In genomic region chr2:20496477-20496876, GRCh38 we compare ENCODE assay signal across 18 cellular contexts. TPM values are rescaled to one million over a fixed set of nuclear protein-coding genes. Genes with fewer than 3 reads are reported as not detected.
DNase-seq lines count a peak whose midpoint lies in the region; ATAC-seq and TF ChIP-seq lines count a peak whose summit lies in the region.
"Had no signal": no experiment of that assay in that cellular context is flagged by ENCODE, and none has a peak within 500 bp of the region (broad histone marks: within the 10 kb centered on the region; RNA-seq: fewer than 3 reads in every experiment).

No MANE protein-coding gene starts in this region.

- peak overlapping the region; percentile 44 for H3K18ac ChIP-seq in neuronal stem cell (ENCODE audit: low read length)

- in situ Hi-C loops in mammary epithelial cell (cut with MboI; ENCODE audit: low sequenced_read_pairs in 2 of 2) (no loop called here), KBM-7 (cut with MboI; ENCODE audit: low pct_unique_long_range_greater_than_20kb, low sequenced_read_pairs) (no loop called here)

- H3K4me1 ChIP-seq in ACC112 (ENCODE audit: control insufficient read depth, insufficient read depth, low read length, unreplicated experiment) (peaks cover 41% of the 10 kb centered on the region), mammary epithelial cell (ENCODE audit: insufficient read depth, low read length) (peaks cover 19% of the 10 kb centered on the region), neuronal stem cell (ENCODE audit: control insufficient read depth in 2 of 2, insufficient read depth in 1 of 2, low read depth in 1 of 2, low read length in 2 of 2) (peaks cover 10 to 22% of the 10 kb centered on the region in 2 donors)

- no peak overlapping the region for H2BK5ac ChIP-seq in neuronal stem cell (ENCODE audit: low read length)

- H2BK12ac ChIP-seq in neuronal stem cell (ENCODE audit: low read length), result no peak overlapping the region

- no peak overlapping the region for H2BK15ac ChIP-seq in neuronal stem cell (ENCODE audit: low read length)

- intact Hi-C loops in mammary epithelial cell (cut with micrococcal nuclease), result no loop called here
- intact Hi-C loops in cardiac septum (cut with DNase I), result no loop called here

- no TSS peak for BruUV-seq in mammary epithelial cell (replicated peaks; lab: Mats Ljungman, UMichigan)

- no peak overlapping the region for H3K4me2 ChIP-seq in mammary epithelial cell (ENCODE audit: insufficient read depth, low read depth, low read length)
- no peak overlapping the region for H3K4me2 ChIP-seq in neuronal stem cell (ENCODE audit: insufficient read depth, low read length, poor library complexity, severe bottlenecking)

- H4K8ac ChIP-seq in neuronal stem cell (ENCODE audit: low read depth, low read length), result no peak overlapping the region

- no peak for TF ChIP-seq CTCF in mammary epithelial cell (conservative IDR thresholded peaks at IDR 0.05 in 1 of 2, IDR thresholded peaks at IDR 0.05 in 1 of 2; ENCODE audit: extremely low read depth in 1 of 2, insufficient read depth in 1 of 2, low read depth in 1 of 2, low read length in 2 of 2)

- H3K9me3 ChIP-seq in mammary epithelial cell (replicated peaks; ENCODE audit: insufficient read depth, low read length) (no peaks in the 10 kb centered on the region), neuronal stem cell (replicated peaks in 1 of 2; ENCODE audit: control insufficient read depth in 2 of 2, insufficient read depth in 1 of 2, low read depth in 1 of 2, low read length in 2 of 2) (no peaks in the 10 kb centered on the region)
- H3K9me3 ChIP-seq: right atrium auricular region had no signal

- no peaks in the 10 kb centered on the region for H3K27me3 ChIP-seq in ACC112 (ENCODE audit: insufficient read depth, low read length)
- no peaks in the 10 kb centered on the region for H3K27me3 ChIP-seq in mammary epithelial cell (ENCODE audit: insufficient read depth, low read length)
- no peaks in the 10 kb centered on the region for H3K27me3 ChIP-seq in neuronal stem cell (ENCODE audit: control insufficient read depth in 3 of 3, insufficient read depth in 3 of 3, low read depth in 1 of 3, low read length in 3 of 3)
- H3K27me3 ChIP-seq: right atrium auricular region had no signal

- H3K36me3 ChIP-seq in ACC112 (ENCODE audit: insufficient read depth, low read length) (no peaks in the 10 kb centered on the region), mammary epithelial cell (ENCODE audit: insufficient read depth, low read length) (no peaks in the 10 kb centered on the region), neuronal stem cell (replicated peaks in 1 of 2; ENCODE audit: control insufficient read depth in 2 of 2, insufficient read depth in 2 of 2, low read length in 2 of 2) (no peaks in the 10 kb centered on the region)
- H3K36me3 ChIP-seq: right atrium auricular region had no signal

- H3K4ac ChIP-seq in neuronal stem cell (ENCODE audit: low read length), result no peak overlapping the region

- CTCF ChIA-PET in mammary epithelial cell (lab: Charles Lee; ENCODE audit: low non-redundant PET), result interaction anchor here (0.6 kb wide), 1 partner anchor 24 kb away, joined by 6 read pairs; no protein-coding TSS in a partner anchor

- WGBS in mammary epithelial cell (ENCODE audit: low coverage, missing lambda C conversion rate), result 54% methylated on average over 5 of the region's 7 CpGs
- no CpG with 5 or more reads among the region's 7 CpGs for WGBS in neuronal stem cell (ENCODE audit: extremely low coverage in 2 of 2, insufficient read length in 2 of 2, insufficient replicate concordance in 1 of 2), 2 donors

- H4K20me1 ChIP-seq in mammary epithelial cell (ENCODE audit: insufficient read depth, low read length), result no peaks in the 10 kb centered on the region

- H4K91ac ChIP-seq in neuronal stem cell (ENCODE audit: low read depth, low read length, poor library complexity), result no peak overlapping the region

- H3K23ac ChIP-seq in neuronal stem cell (ENCODE audit: low read depth, low read length, poor library complexity), result no peak overlapping the region

- H2BK120ac ChIP-seq in neuronal stem cell (ENCODE audit: low read depth, low read length), result peak overlapping the region; percentile 64

- H3K9ac ChIP-seq in mammary epithelial cell (ENCODE audit: insufficient read depth, low read length), result no peak overlapping the region
- no peak overlapping the region for H3K9ac ChIP-seq in neuronal stem cell (ENCODE audit: low read depth, low read length, poor library complexity)

- H3K14ac ChIP-seq in neuronal stem cell (ENCODE audit: low read length), result peak overlapping the region; percentile 31

- dilution Hi-C loops in mammary epithelial cell (cut with HindIII; ENCODE audit: low sequenced_read_pairs), result no loop called here

- peak overlapping the region; percentile 86 for H2AK5ac ChIP-seq in neuronal stem cell (ENCODE audit: low read depth, low read length)

- DNase-seq in M059J (ENCODE audit: low read depth) (peak; percentile 88), mammary epithelial cell (no peak), neuronal stem cell (ENCODE audit: low spot score) (no peak), NCI-H1105 (lab: John Stamatoyannopoulos, UW) (no peak), KBM-7 (no peak), cardiac septum (ENCODE audit: low spot score) (no peak)
- DNase-seq: activated effector memory CD4-positive, alpha-beta T cell treated with Interleukin-2 at 50 U/mL for 16 hours; amygdala; COR-L47; GOT3; left ventricle myocardium superior; naive B cell; NCI-H2227 treated with DMSO at 0.1 percent for 48 hours; stimulated activated CD4-positive, alpha-beta T cell treated with anti-CD3 and anti-CD28 coated beads, Interleukin-2, amount 100 ng/mL, for 48 hours had no signal

- H3K79me2 ChIP-seq in ACC112 (ENCODE audit: control insufficient read depth, insufficient read depth, low read length, unreplicated experiment) (no peaks in the 10 kb centered on the region), mammary epithelial cell (ENCODE audit: insufficient read depth, low read length) (no peaks in the 10 kb centered on the region)

- no peak for ATAC-seq in GM18907 (IDR thresholded peaks at IDR 0.05; ENCODE audit: unreplicated experiment)
- ATAC-seq: activated CD4-positive, CD25-positive, alpha-beta regulatory T cell treated with anti-CD3 and anti-CD28 coated beads, Interleukin-2, amount 50 U/mL, for 24 hours had no signal

- H3K4me3 ChIP-seq in ACC112 (ENCODE audit: low read depth, low read length), result no peak overlapping the region
- no peak overlapping the region for H3K4me3 ChIP-seq in mammary epithelial cell (replicated peaks in 1 of 3; ENCODE audit: insufficient read depth in 1 of 3, low read depth in 2 of 3, low read length in 3 of 3)
- H3K4me3 ChIP-seq in neuronal stem cell (ENCODE audit: low read length in 2 of 2), result no peak overlapping the region
- H3K4me3 ChIP-seq: right atrium auricular region had no signal

- H2AFZ ChIP-seq in ACC112 (ENCODE audit: low read length, unreplicated experiment), result no peak overlapping the region
- peak overlapping the region; percentile 46 for H2AFZ ChIP-seq in mammary epithelial cell (ENCODE audit: low read depth, low read length)
- no peak overlapping the region for H2AFZ ChIP-seq in neuronal stem cell (ENCODE audit: low read length)

- H3K27ac ChIP-seq in ACC112 (ENCODE audit: low read depth, low read length) (peak overlapping the region; percentile 61), mammary epithelial cell (ENCODE audit: insufficient read depth, low read depth, low read length) (no peak overlapping the region), neuronal stem cell (replicated peaks; ENCODE audit: low read length) (no peak overlapping the region)
- H3K27ac ChIP-seq: right atrium auricular region had no signal

- H3K79me1 ChIP-seq in neuronal stem cell (ENCODE audit: low read depth, low read length), result no peaks in the 10 kb centered on the region

RNA-seq across cellular contexts. Expression of gene RHOB, which starts 49.6 kb away (rescaled TPM):
- total RNA-seq in M059J (2014; rRNA removed; shearing (Covaris generic)), result 81.9 and 102 TPM in 2 replicates
- total RNA-seq in mammary epithelial cell (10 to 100 TPM; 26.2 to 53.5 TPM), cardiac septum (98.4 TPM)
- polyA plus RNA-seq in mammary epithelial cell, result 18.3 TPM
- polyA minus RNA-seq in mammary epithelial cell, result 4.2 TPM
- polyA plus RNA-seq in neuronal stem cell (2013, experiment 1 of 2), result 20.4 TPM
- polyA plus RNA-seq in neuronal stem cell (2013, experiment 2 of 2), result 19.9 TPM
